2 cellular contexts compared by ENCODE assay signal in the genomic region with DNA sequence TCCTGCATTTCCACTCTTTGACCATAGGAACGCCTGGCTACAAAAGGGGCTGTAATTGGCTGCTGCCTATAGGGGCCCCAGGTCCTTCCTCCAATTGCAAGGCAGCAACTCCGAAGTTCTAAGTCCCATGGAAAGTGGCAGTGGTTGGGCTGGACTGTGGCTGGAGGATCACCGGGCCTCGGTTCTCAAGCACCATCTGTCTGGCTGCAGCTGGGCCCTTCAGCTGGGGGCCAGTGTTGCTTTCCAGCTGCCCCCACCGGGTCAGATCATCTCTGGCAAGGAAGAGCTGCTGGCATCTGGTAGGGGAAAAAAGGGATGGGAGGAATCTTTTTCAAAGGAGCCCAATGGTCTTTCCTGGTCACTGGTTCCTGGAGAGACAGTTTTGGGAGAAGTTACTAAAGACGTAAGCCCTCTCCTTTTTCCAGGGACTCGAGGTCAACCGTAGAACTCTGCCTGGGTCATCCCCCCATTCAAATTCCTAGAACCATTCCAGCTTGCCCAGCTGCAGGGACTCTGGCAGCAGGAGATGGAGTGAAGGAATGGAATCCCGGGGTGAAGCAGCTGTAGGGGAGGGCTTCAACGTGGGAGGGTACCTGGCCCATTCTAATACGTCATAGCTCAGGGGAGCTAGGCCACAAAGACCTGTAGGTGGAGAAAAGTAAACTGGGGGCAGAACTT.
TF ChIP-seq lines count a peak whose summit lies in the region.

No MANE protein-coding gene starts in this region.

TF ChIP-seq in IMR-90, 13 proteins besides CTCF, POLR2A, EP300 and RAD21:
- TF ChIP-seq MAFK (IDR thresholded peaks at IDR 0.05; ENCODE audit: low read depth, low read length) (no peak), BHLHE40 (IDR thresholded peaks at IDR 0.05; ENCODE audit: low read depth, low read length) (no peak), NFE2L2 (IDR thresholded peaks at IDR 0.05; ENCODE audit: low read depth, low read length) (no peak), MXI1 (IDR thresholded peaks at IDR 0.05; ENCODE audit: borderline replicate concordance, low read depth, low read length) (no peak), RCOR1 (IDR thresholded peaks at IDR 0.05; ENCODE audit: insufficient replicate concordance, low read length) (no peak), MAZ (IDR thresholded peaks at IDR 0.05; ENCODE audit: borderline replicate concordance, low read depth, low read length) (no peak), RFX5 (IDR thresholded peaks at IDR 0.05; ENCODE audit: low read depth, low read length) (no peak), CHD1 (IDR thresholded peaks at IDR 0.05; ENCODE audit: low read depth, low read length) (no peak), FOS (IDR thresholded peaks at IDR 0.05; ENCODE audit: low read depth, low read length) (no peak), CEBPB (IDR thresholded peaks at IDR 0.05; ENCODE audit: low read depth, low read length) (no peak)
- TF ChIP-seq, protein P1, sequence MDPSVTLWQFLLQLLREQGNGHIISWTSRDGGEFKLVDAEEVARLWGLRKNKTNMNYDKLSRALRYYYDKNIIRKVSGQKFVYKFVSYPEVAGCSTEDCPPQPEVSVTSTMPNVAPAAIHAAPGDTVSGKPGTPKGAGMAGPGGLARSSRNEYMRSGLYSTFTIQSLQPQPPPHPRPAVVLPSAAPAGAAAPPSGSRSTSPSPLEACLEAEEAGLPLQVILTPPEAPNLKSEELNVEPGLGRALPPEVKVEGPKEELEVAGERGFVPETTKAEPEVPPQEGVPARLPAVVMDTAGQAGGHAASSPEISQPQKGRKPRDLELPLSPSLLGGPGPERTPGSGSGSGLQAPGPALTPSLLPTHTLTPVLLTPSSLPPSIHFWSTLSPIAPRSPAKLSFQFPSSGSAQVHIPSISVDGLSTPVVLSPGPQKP (IDR thresholded peaks at IDR 0.05; ENCODE audit: borderline replicate concordance, low read depth, low read length): no peak
- TF ChIP-seq, protein P2, sequence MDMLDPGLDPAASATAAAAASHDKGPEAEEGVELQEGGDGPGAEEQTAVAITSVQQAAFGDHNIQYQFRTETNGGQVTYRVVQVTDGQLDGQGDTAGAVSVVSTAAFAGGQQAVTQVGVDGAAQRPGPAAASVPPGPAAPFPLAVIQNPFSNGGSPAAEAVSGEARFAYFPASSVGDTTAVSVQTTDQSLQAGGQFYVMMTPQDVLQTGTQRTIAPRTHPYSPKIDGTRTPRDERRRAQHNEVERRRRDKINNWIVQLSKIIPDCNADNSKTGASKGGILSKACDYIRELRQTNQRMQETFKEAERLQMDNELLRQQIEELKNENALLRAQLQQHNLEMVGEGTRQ (IDR thresholded peaks at IDR 0.05; ENCODE audit: low read depth, low read length): no peak
TF ChIP-seq in IMR-90: peak in this region for 0.

TF ChIP-seq in endothelial cell of umbilical vein, 7 proteins besides CTCF, POLR2A, EP300 and RAD21:
- TF ChIP-seq POLR2AphosphoS5 (IDR thresholded peaks at IDR 0.05; ENCODE audit: insufficient read depth, low read depth, low read length) (no peak), JUN (IDR thresholded peaks at IDR 0.05; ENCODE audit: borderline replicate concordance, insufficient read depth, insufficient read length, low read depth) (no peak), MAX (IDR thresholded peaks at IDR 0.05; ENCODE audit: insufficient read depth, insufficient read length) (no peak), EZH2 (IDR thresholded peaks at IDR 0.05; ENCODE audit: borderline replicate concordance, low read depth, low read length, severe bottlenecking) (no peak), GATA2 (IDR thresholded peaks at IDR 0.05; ENCODE audit: insufficient read depth, insufficient read length, low read depth, low read length) (no peak), MYC (IDR thresholded peaks at IDR 0.05; ENCODE audit: low read depth, low read length) (no peak), FOS (IDR thresholded peaks at IDR 0.05; ENCODE audit: borderline replicate concordance, insufficient read depth, low read length) (no peak)
